Comparison of ENCODE assay signal across 17 cellular contexts in the genomic region with DNA sequence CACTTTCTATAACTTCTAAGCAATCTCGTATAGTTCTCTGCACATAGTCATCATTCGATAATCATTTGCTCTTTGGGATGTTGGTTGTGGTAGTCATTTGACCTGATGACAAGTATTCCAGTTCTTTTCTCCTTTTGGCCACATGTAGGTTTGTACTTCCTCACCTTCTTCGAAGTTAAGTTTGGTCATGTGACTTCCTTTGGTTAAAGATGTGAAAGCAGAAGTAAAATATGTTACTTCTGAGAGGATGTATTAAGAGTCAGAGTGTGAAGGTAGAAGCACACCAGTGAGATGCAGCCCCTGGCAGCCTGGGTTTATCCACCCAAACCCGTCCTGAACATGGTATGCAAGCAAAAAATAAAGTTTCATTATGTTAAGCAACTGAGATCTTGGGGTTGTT.
"Had no signal": no experiment of that assay in that cellular context is flagged by ENCODE, and none has a peak within 500 bp of the region (broad histone marks: within the 10 kb centered on the region; RNA-seq: fewer than 3 reads in every experiment).

No MANE protein-coding gene starts in this region.

- H3K9me3 ChIP-seq: adrenal gland, breast epithelium, lower lobe of right lung, sigmoid colon, thoracic aorta, upper lobe of left lung had no signal

- H3K27ac Mint-ChIP-seq: activated naive CD4-positive, alpha-beta T cell treated with anti-CD3 and anti-CD28 coated beads, Interleukin-2, amount 50 U/mL, for 72 hours; activated T-helper 1 cell treated with anti-CD3 and anti-CD28 coated beads, Interleukin-12 subunit alpha, Interleukin-12 subunit beta, Interleukin-2, Interleukin-4 antibody, amounts not matched to agents 30 ng/mL and 10 ng/mL and 1 ng/mL, durations not matched to agents 14 hours and 24 hours and 36 hours; natural killer cell treated with Interleukin-12 subunit alpha and Interleukin-12 subunit beta and Interleukin-15 and Interleukin-18, amount 100 ng/mL, for 72 hours; stimulated activated memory B cell treated with anti-CD40 and anti-IgM and Interleukin-4, amounts not matched to agents 10 μg/mL and 1 μg/mL and 100 μg/mL, for 72 hours had no signal

- H3K4me1 Mint-ChIP-seq: stimulated activated memory B cell treated with anti-CD40 and anti-IgM and Interleukin-4, amounts not matched to agents 10 μg/mL and 1 μg/mL and 100 μg/mL, for 72 hours had no signal

- H3K4me3 ChIP-seq: adrenal gland, breast epithelium, coronary artery, lower lobe of right lung, sigmoid colon, thoracic aorta, upper lobe of left lung had no signal

- H3K27me3 ChIP-seq: adrenal gland, breast epithelium, sigmoid colon, upper lobe of left lung had no signal

- ATAC-seq: activated naive CD4-positive, alpha-beta T cell treated with anti-CD3 and anti-CD28 coated beads, Interleukin-2, amount 50 U/mL, for 72 hours; lower lobe of right lung; natural killer cell treated with Interleukin-12 subunit alpha and Interleukin-12 subunit beta and Interleukin-15 and Interleukin-18, amount 100 ng/mL, for 72 hours; stimulated activated memory B cell treated with anti-CD40 and anti-IgM and Interleukin-4, amounts not matched to agents 10 μg/mL and 1 μg/mL and 100 μg/mL, for 72 hours had no signal

- H3K36me3 ChIP-seq: adrenal gland, breast epithelium, lower lobe of right lung, sigmoid colon, thoracic aorta, upper lobe of left lung, WERI-Rb-1 had no signal

- H3K27me3 Mint-ChIP-seq: stimulated activated memory B cell treated with anti-CD40 and anti-IgM and Interleukin-4, amounts not matched to agents 10 μg/mL and 1 μg/mL and 100 μg/mL, for 72 hours had no signal

- H3K27ac ChIP-seq: adrenal gland, breast epithelium, coronary artery, lower lobe of right lung, sigmoid colon, thoracic aorta, upper lobe of left lung, WERI-Rb-1 had no signal

- H3K4me1 ChIP-seq: adrenal gland, breast epithelium, lower lobe of right lung, sigmoid colon, upper lobe of left lung had no signal

- DNase-seq: activated CD4-positive, alpha-beta T cell treated with anti-CD3 and anti-CD28 coated beads, Interleukin-2, amount 50 U/mL, for 4 hours; activated gamma-delta T cell treated with Interleukin-2 at 50 U/mL for 16 hours; adrenal gland; erythroblast; hypothalamus; lower lobe of right lung; sigmoid colon; stimulated activated CD4-positive, alpha-beta T cell treated with anti-CD3 and anti-CD28 coated beads, Interleukin-4, amount 100 ng/mL, for 24 hours; upper lobe of left lung; WERI-Rb-1 had no signal

- H3K4me3 Mint-ChIP-seq: activated T-helper 1 cell treated with anti-CD3 and anti-CD28 coated beads, Interleukin-12 subunit alpha, Interleukin-12 subunit beta, Interleukin-2, Interleukin-4 antibody, amounts not matched to agents 30 ng/mL and 10 ng/mL and 1 ng/mL, durations not matched to agents 14 hours and 24 hours and 36 hours; natural killer cell treated with Interleukin-12 subunit alpha and Interleukin-12 subunit beta and Interleukin-15 and Interleukin-18, amount 100 ng/mL, for 72 hours; stimulated activated memory B cell treated with anti-CD40 and anti-IgM and Interleukin-4, amounts not matched to agents 10 μg/mL and 1 μg/mL and 100 μg/mL, for 72 hours had no signal
